In the genomic region with DNA sequence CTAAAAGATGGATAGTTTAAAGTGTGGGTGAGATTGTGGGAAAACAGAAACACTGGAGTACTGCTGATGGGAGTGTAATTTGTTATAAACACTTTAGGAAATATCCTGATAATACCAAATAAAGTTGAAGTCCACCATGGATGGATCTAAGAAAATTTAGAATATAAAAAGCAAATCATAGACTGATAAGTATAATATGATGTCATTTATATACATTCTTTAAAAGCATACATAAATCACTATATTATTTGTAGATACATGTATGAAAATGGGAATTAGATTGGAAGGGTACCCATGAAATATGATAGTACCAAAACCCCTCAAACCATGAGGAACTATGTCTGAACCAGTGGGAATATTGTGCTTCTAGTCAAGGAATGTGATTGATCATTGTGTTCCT, we compare ENCODE assay signal across 26 cellular contexts. TPM values are rescaled to one million over a fixed set of nuclear protein-coding genes. Genes with fewer than 3 reads are reported as not detected.
A peak's percentile ranks its signal among the peaks of the same experiment; 100 is the strongest.
DNase-seq lines count a peak whose midpoint lies in the region; ATAC-seq and TF ChIP-seq lines count a peak whose summit lies in the region.
"Had no signal": no experiment of that assay in that cellular context is flagged by ENCODE, and none has a peak within 500 bp of the region (broad histone marks: within the 10 kb centered on the region; RNA-seq: fewer than 3 reads in every experiment).

No MANE protein-coding gene starts in this region.

- peak overlapping the region; percentile 89 for H3K9ac ChIP-seq in mesenchymal stem cell (ENCODE audit: low read length)
- H3K9ac ChIP-seq in SK-N-SH = no peak overlapping the region
- H3K9ac ChIP-seq: BLaER1 treated with 17β-estradiol and CSF1 and Interleukin-3, amounts not matched to agents 10 nM and 100 nM; neural progenitor cell had no signal

- no peak for TF ChIP-seq CTCF in left ventricle myocardium inferior (IDR thresholded peaks at IDR 0.05; ENCODE audit: borderline replicate concordance)
- TF ChIP-seq CTCF in right atrium auricular region (IDR thresholded peaks at IDR 0.05) = no peak
- no peak for TF ChIP-seq CTCF in uterus (IDR thresholded peaks at IDR 0.05)
- TF ChIP-seq CTCF in SK-N-SH (IDR thresholded peaks at IDR 0.05) = no peak

- no peak overlapping the region for H4K91ac ChIP-seq in mesenchymal stem cell (ENCODE audit: low read length)

- H3K27ac Mint-ChIP-seq in activated T-helper 2 cell treated with anti-CD3 and anti-CD28 coated beads, Interferon-gamma antibody, Interleukin-2, Interleukin-4, amounts not matched to agents 10 μg/mL and 5 μg/mL and 100 μg/mL, durations not matched to agents 14 hours and 24 hours and 36 hours = peak overlapping the region; percentile 28
- H3K27ac Mint-ChIP-seq: activated T-helper 1 cell treated with anti-CD3 and anti-CD28 coated beads, Interleukin-12 subunit alpha, Interleukin-12 subunit beta, Interleukin-2, Interleukin-4 antibody, amounts not matched to agents 30 ng/mL and 10 ng/mL and 1 ng/mL, durations not matched to agents 14 hours and 24 hours and 36 hours; memory B cell; neural progenitor cell had no signal

- peaks cover 23% of the 10 kb centered on the region for H3K79me1 ChIP-seq in mesenchymal stem cell (replicated peaks; ENCODE audit: low read length, poor library complexity, severe bottlenecking)

- H3K27ac ChIP-seq in left ventricle myocardium inferior (replicated peaks) = peak overlapping the region; percentile 82
- H3K27ac ChIP-seq in right atrium auricular region = no peak overlapping the region
- H3K27ac ChIP-seq in mesenchymal stem cell (ENCODE audit: low read length, poor library complexity, severe bottlenecking) = no peak overlapping the region
- peak overlapping the region; percentile 74 to 88 for H3K27ac ChIP-seq in uterus
- peak overlapping the region in 1 of 2 experiments; percentile 99; a peak in 2 of 4 replicates for H3K27ac ChIP-seq in SK-N-SH (ENCODE audit: low read depth in 2 of 2, low read length in 1 of 2)
- H3K27ac ChIP-seq: BLaER1 treated with 17β-estradiol and CSF1 and Interleukin-3, amounts not matched to agents 10 nM and 100 nM; neural progenitor cell; SK-N-MC had no signal

- peaks cover 80% of the 10 kb centered on the region for H3K4me1 ChIP-seq in left ventricle myocardium inferior
- H3K4me1 ChIP-seq in right atrium auricular region = peaks cover 0 to 32% of the 10 kb centered on the region in 2 donors
- peaks cover 2% of the 10 kb centered on the region for H3K4me1 ChIP-seq in mesenchymal stem cell (ENCODE audit: control insufficient read depth, insufficient read depth, low read depth, low read length)
- H3K4me1 ChIP-seq in uterus = peaks cover 6% of the 10 kb centered on the region in 2 donors
- H3K4me1 ChIP-seq in SK-N-SH (ENCODE audit: control insufficient read depth in 1 of 2, insufficient read depth in 2 of 2, low read depth in 1 of 2, low read length in 1 of 2) = no peaks in the 10 kb centered on the region; a peak in 2 of 4 replicates
- H3K4me1 ChIP-seq: breast epithelium, neural progenitor cell had no signal

- H3K4me2 ChIP-seq in mesenchymal stem cell (ENCODE audit: low read length, poor library complexity, severe bottlenecking) (no peak overlapping the region), SK-N-SH (no peak overlapping the region)
- H3K4me2 ChIP-seq: BLaER1 treated with 17β-estradiol and CSF1 and Interleukin-3, amounts not matched to agents 10 nM and 100 nM; neural progenitor cell had no signal

- no peak for DNase-seq in left ventricle myocardium inferior
- DNase-seq in right atrium auricular region (ENCODE audit: low spot score) = no peak
- DNase-seq in activated T-helper 2 cell treated with anti-CD3 and anti-CD28 coated beads, Interferon-gamma antibody, Interleukin-2, Interleukin-4, amounts not matched to agents 10 μg/mL and 5 μg/mL and 100 μg/mL, durations not matched to agents 14 hours and 24 hours and 36 hours (ENCODE audit: low spot score) = no peak
- DNase-seq in mesenchymal stem cell = no peak
- DNase-seq in uterus = no peak
- DNase-seq in iPS-NIHi11 (ENCODE audit: low spot score) = no peak
- DNase-seq in SK-N-SH = no peak
- DNase-seq: activated naive CD4-positive, alpha-beta T cell treated with anti-CD3 and anti-CD28 coated beads, Interleukin-2, amount 50 U/mL, for 16 hours; amniotic stem cell; HCEC 1CT; Kasumi-1; left cardiac atrium; NCI-H446 treated with DMSO at 0.1 percent for 48 hours; NCI-H82; stomach; T-helper 2 cell; trophoblast cell had no signal

- intact Hi-C loops in left ventricle myocardium inferior (cut with micrococcal nuclease) = no loop called here
- intact Hi-C loops in activated T-helper 2 cell treated with anti-CD3 and anti-CD28 coated beads, Interferon-gamma antibody, Interleukin-2, Interleukin-4, amounts not matched to agents 10 μg/mL and 5 μg/mL and 100 μg/mL, durations not matched to agents 14 hours and 24 hours and 36 hours (cut with micrococcal nuclease) = loop anchor here (2.0 kb wide), 4 partner anchors 33 to 119 kb away; no protein-coding TSS in a partner anchor
- intact Hi-C loops in uterus (cut with DNase I; ENCODE audit: low total_unique reads) = no loop called here

- H2AFZ ChIP-seq in mesenchymal stem cell (ENCODE audit: low read depth, low read length) (no peak overlapping the region), SK-N-SH (ENCODE audit: low read depth) (no peak overlapping the region)
- H2AFZ ChIP-seq: neural progenitor cell had no signal

- H3K9me2 ChIP-seq in SK-N-SH = no peaks in the 10 kb centered on the region

- peaks cover 70% of the 10 kb centered on the region for H3K36me3 Mint-ChIP-seq in activated T-helper 2 cell treated with anti-CD3 and anti-CD28 coated beads, Interferon-gamma antibody, Interleukin-2, Interleukin-4, amounts not matched to agents 10 μg/mL and 5 μg/mL and 100 μg/mL, durations not matched to agents 14 hours and 24 hours and 36 hours (ENCODE audit: low read depth)

- no peak overlapping the region for H3K23ac ChIP-seq in mesenchymal stem cell (ENCODE audit: low read length in 2 of 2)

- H3K36me3 ChIP-seq in left ventricle myocardium inferior (peaks cover 85% of the 10 kb centered on the region), right atrium auricular region (peaks cover 50% of the 10 kb centered on the region), mesenchymal stem cell (ENCODE audit: control insufficient read depth in 1 of 2, insufficient read depth in 2 of 2, low read depth in 1 of 2, low read length in 2 of 2) (peaks cover 21 to 82% of the 10 kb centered on the region in 2 experiments), uterus (no peaks in the 10 kb centered on the region), SK-N-SH (replicated peaks in 1 of 2; ENCODE audit: control insufficient read depth in 1 of 2, insufficient read depth in 2 of 2, low read length in 1 of 2) (peaks cover 54 to 62% of the 10 kb centered on the region in 2 experiments)

- H4K8ac ChIP-seq in mesenchymal stem cell (ENCODE audit: low read length) = no peak overlapping the region

- no peak overlapping the region for H3K4me3 Mint-ChIP-seq in activated T-helper 2 cell treated with anti-CD3 and anti-CD28 coated beads, Interferon-gamma antibody, Interleukin-2, Interleukin-4, amounts not matched to agents 10 μg/mL and 5 μg/mL and 100 μg/mL, durations not matched to agents 14 hours and 24 hours and 36 hours (ENCODE audit: low read depth)
- H3K4me3 Mint-ChIP-seq: activated T-helper 1 cell treated with anti-CD3 and anti-CD28 coated beads, Interleukin-12 subunit alpha, Interleukin-12 subunit beta, Interleukin-2, Interleukin-4 antibody, amounts not matched to agents 30 ng/mL and 10 ng/mL and 1 ng/mL, durations not matched to agents 14 hours and 24 hours and 36 hours; memory B cell; neural progenitor cell had no signal

- H2BK15ac ChIP-seq in mesenchymal stem cell (ENCODE audit: low read depth, poor library complexity, severe bottlenecking) = no peak overlapping the region

- CTCF ChIA-PET in SK-N-SH (lab: Yijun Ruan, JAX) = interaction anchor here (0.6 to 1.4 kb wide), 3 partner anchors 73 to 713 kb away, joined by 3 read pairs; no protein-coding TSS in a partner anchor

- TF ChIP-seq RAD21 in SK-N-SH (IDR thresholded peaks at IDR 0.05; ENCODE audit: low read length) = no peak

- no peaks in the 10 kb centered on the region for H3K27me3 ChIP-seq in left ventricle myocardium inferior (ENCODE audit: low read depth)
- H3K27me3 ChIP-seq in right atrium auricular region = no peaks in the 10 kb centered on the region
- H3K27me3 ChIP-seq in mesenchymal stem cell (ENCODE audit: control insufficient read depth in 1 of 2, insufficient read depth in 1 of 2, low read length in 2 of 2) = no peaks in the 10 kb centered on the region
- H3K27me3 ChIP-seq in uterus = no peaks in the 10 kb centered on the region
- no peaks in the 10 kb centered on the region for H3K27me3 ChIP-seq in SK-N-SH (ENCODE audit: insufficient read depth)
- H3K27me3 ChIP-seq: BLaER1 treated with 17β-estradiol and CSF1 and Interleukin-3, amounts not matched to agents 10 nM and 100 nM; breast epithelium; neural progenitor cell; stomach had no signal

- ATAC-seq in HG02678 (IDR thresholded peaks at IDR 0.05; ENCODE audit: unreplicated experiment) = no peak
- ATAC-seq: left cardiac atrium had no signal

- H3K4me3 ChIP-seq in left ventricle myocardium inferior (peak overlapping the region; percentile 33), right atrium auricular region (no peak overlapping the region), mesenchymal stem cell (ENCODE audit: insufficient read depth in 1 of 2, low read depth in 1 of 2, low read length in 2 of 2) (no peak overlapping the region), uterus (no peak overlapping the region), SK-N-SH (ENCODE audit: low read depth in 2 of 2, low read length in 1 of 2) (no peak overlapping the region)
- H3K4me3 ChIP-seq: BLaER1 treated with 17β-estradiol and CSF1 and Interleukin-3, amounts not matched to agents 10 nM and 100 nM; breast epithelium; neural progenitor cell; SK-N-MC; stomach had no signal

- no peak overlapping the region for H2BK5ac ChIP-seq in mesenchymal stem cell (ENCODE audit: low read depth, low read length, poor library complexity, severe bottlenecking)

- POLR2A ChIA-PET in SK-N-SH (lab: Yijun Ruan, JAX) = no interaction called here

- peaks cover 59% of the 10 kb centered on the region for H3K79me2 ChIP-seq in SK-N-SH (ENCODE audit: insufficient read depth)

- H3K27me3 Mint-ChIP-seq in activated T-helper 2 cell treated with anti-CD3 and anti-CD28 coated beads, Interferon-gamma antibody, Interleukin-2, Interleukin-4, amounts not matched to agents 10 μg/mL and 5 μg/mL and 100 μg/mL, durations not matched to agents 14 hours and 24 hours and 36 hours (ENCODE audit: low read depth) = no peaks in the 10 kb centered on the region
- H3K27me3 Mint-ChIP-seq: memory B cell had no signal

- peaks cover 40% of the 10 kb centered on the region for H3K4me1 Mint-ChIP-seq in activated T-helper 2 cell treated with anti-CD3 and anti-CD28 coated beads, Interferon-gamma antibody, Interleukin-2, Interleukin-4, amounts not matched to agents 10 μg/mL and 5 μg/mL and 100 μg/mL, durations not matched to agents 14 hours and 24 hours and 36 hours (ENCODE audit: low read depth)
- H3K4me1 Mint-ChIP-seq: neural progenitor cell had no signal

- H3K14ac ChIP-seq in mesenchymal stem cell (ENCODE audit: low read length in 2 of 2) = no peak overlapping the region

- TF ChIP-seq EP300 in SK-N-SH (IDR thresholded peaks at IDR 0.05; ENCODE audit: borderline replicate concordance in 1 of 2, low read depth in 1 of 2, low read length in 1 of 2) = no peak

- H3K18ac ChIP-seq in mesenchymal stem cell (ENCODE audit: low read depth in 1 of 2, low read length in 2 of 2) = no peak overlapping the region

- peaks cover 28% of the 10 kb centered on the region for H3F3A ChIP-seq in SK-N-SH (replicated peaks; ENCODE audit: insufficient read depth)

- no peaks in the 10 kb centered on the region for H3K9me3 Mint-ChIP-seq in activated T-helper 2 cell treated with anti-CD3 and anti-CD28 coated beads, Interferon-gamma antibody, Interleukin-2, Interleukin-4, amounts not matched to agents 10 μg/mL and 5 μg/mL and 100 μg/mL, durations not matched to agents 14 hours and 24 hours and 36 hours
- H3K9me3 Mint-ChIP-seq: activated T-helper 1 cell treated with anti-CD3 and anti-CD28 coated beads, Interleukin-12 subunit alpha, Interleukin-12 subunit beta, Interleukin-2, Interleukin-4 antibody, amounts not matched to agents 30 ng/mL and 10 ng/mL and 1 ng/mL, durations not matched to agents 14 hours and 24 hours and 36 hours; memory B cell; neural progenitor cell had no signal

- H3K4ac ChIP-seq in mesenchymal stem cell (ENCODE audit: low read depth in 1 of 2, low read length in 2 of 2) = no peak overlapping the region

- no peak overlapping the region for H2BK12ac ChIP-seq in mesenchymal stem cell (ENCODE audit: low read length in 2 of 2)

- H2BK120ac ChIP-seq in mesenchymal stem cell (ENCODE audit: low read depth, low read length) = no peak overlapping the region

- H4K20me1 ChIP-seq in SK-N-SH (ENCODE audit: insufficient read depth) = 0 out of 2 replicates have a peak, but pooled peaks cover 4% of the 10 kb centered on the region

- TF ChIP-seq POLR2A in uterus (IDR thresholded peaks at IDR 0.05) = no peak

- H3K9me3 ChIP-seq in left ventricle myocardium inferior (replicated peaks) (no peaks in the 10 kb centered on the region), right atrium auricular region (no peaks in the 10 kb centered on the region), mesenchymal stem cell (ENCODE audit: control insufficient read depth, low read length) (no peaks in the 10 kb centered on the region), uterus (no peaks in the 10 kb centered on the region), SK-N-SH (no peaks in the 10 kb centered on the region)
- H3K9me3 ChIP-seq: BLaER1 treated with 17β-estradiol and CSF1 and Interleukin-3, amounts not matched to agents 10 nM and 100 nM; breast epithelium; stomach had no signal

- no peak overlapping the region for H2AK5ac ChIP-seq in mesenchymal stem cell (ENCODE audit: low read length, severe bottlenecking)

RNA-seq across cellular contexts. Expression of a gene that starts 7.9 kb away (rescaled TPM):
- total RNA-seq in left ventricle myocardium inferior (33.8 TPM), right atrium auricular region (10 to 100 TPM; 23.8 to 43.2 TPM), uterus (10 to 100 TPM; 17.9 to 79.1 (median 56.2) TPM)
- 48.2 TPM in 2 replicates for total RNA-seq in activated T-helper 2 cell treated with anti-CD3 and anti-CD28 coated beads, Interferon-gamma antibody, Interleukin-2, Interleukin-4, amounts not matched to agents 10 μg/mL and 5 μg/mL and 100 μg/mL, durations not matched to agents 14 hours and 24 hours and 36 hours
- polyA plus RNA-seq in mesenchymal stem cell (2013, experiment 1 of 2) = 49.7 TPM
- polyA plus RNA-seq in mesenchymal stem cell (2013, experiment 2 of 2) = 51.8 TPM
- polyA plus RNA-seq in SK-N-SH (2012; rRNA removed) = 13.7 and 15.4 TPM in 2 replicates
- 20.1 and 25.0 TPM in 2 replicates for polyA plus RNA-seq in SK-N-SH (2012; cell fraction: cytosol; rRNA removed)
- 6.2 and 10.8 TPM in 2 replicates for polyA plus RNA-seq in SK-N-SH (2012; cell fraction: nucleus; rRNA removed)

RNA-seq across cellular contexts. Expression of a gene that starts 18.2 kb away (rescaled TPM):
- not detected for total RNA-seq in left ventricle myocardium inferior
- total RNA-seq in right atrium auricular region = not detected
- not detected in 2 replicates for total RNA-seq in activated T-helper 2 cell treated with anti-CD3 and anti-CD28 coated beads, Interferon-gamma antibody, Interleukin-2, Interleukin-4, amounts not matched to agents 10 μg/mL and 5 μg/mL and 100 μg/mL, durations not matched to agents 14 hours and 24 hours and 36 hours
- not detected for polyA plus RNA-seq in mesenchymal stem cell (2013, experiment 1 of 2)
- polyA plus RNA-seq in mesenchymal stem cell (2013, experiment 2 of 2) = not detected
- total RNA-seq in uterus = not detected
- 0.19 TPM in 1 of 2 replicates, not detected in the other for polyA plus RNA-seq in SK-N-SH (2012; rRNA removed)
- polyA plus RNA-seq in SK-N-SH (2012; cell fraction: cytosol; rRNA removed) = not detected in 2 replicates
- polyA plus RNA-seq in SK-N-SH (2012; cell fraction: nucleus; rRNA removed) = not detected in 2 replicates
- total RNA-seq: activated T-helper 1 cell treated with anti-CD3 and anti-CD28 coated beads, Interleukin-12 subunit alpha, Interleukin-12 subunit beta, Interleukin-2, Interleukin-4 antibody, amounts not matched to agents 30 ng/mL and 10 ng/mL and 1 ng/mL, durations not matched to agents 14 hours and 24 hours and 36 hours; breast epithelium; left cardiac atrium; posterior vena cava; stomach had no signal
- polyA plus RNA-seq: AG04450, stomach had no signal

RNA-seq across cellular contexts. Expression of a gene that starts 51.2 kb away (rescaled TPM):
- total RNA-seq in left ventricle myocardium inferior = 0.27 TPM
- 1 to 10 TPM in 1 of 2 donors, under 1 TPM in 1; 0.59 to 1.2 TPM for total RNA-seq in right atrium auricular region
- 18.7 and 18.9 TPM in 2 replicates for total RNA-seq in activated T-helper 2 cell treated with anti-CD3 and anti-CD28 coated beads, Interferon-gamma antibody, Interleukin-2, Interleukin-4, amounts not matched to agents 10 μg/mL and 5 μg/mL and 100 μg/mL, durations not matched to agents 14 hours and 24 hours and 36 hours
- 1.1 TPM for polyA plus RNA-seq in mesenchymal stem cell (2013, experiment 1 of 2)
- polyA plus RNA-seq in mesenchymal stem cell (2013, experiment 2 of 2) = 1.2 TPM
- total RNA-seq in uterus = 10 to 100 TPM in 1 of 4 donors, 1 to 10 TPM in 3; 2.0 to 27.0 (median 4.8) TPM
- 0.63 and 0.94 TPM in 2 replicates for polyA plus RNA-seq in SK-N-SH (2012; rRNA removed)
- polyA plus RNA-seq in SK-N-SH (2012; cell fraction: cytosol; rRNA removed) = 0.44 and 0.56 TPM in 2 replicates
- polyA plus RNA-seq in SK-N-SH (2012; cell fraction: nucleus; rRNA removed) = 1.2 and 1.4 TPM in 2 replicates

Comparison
In these comparisons a context has a peak if more than half of its experiments do, and no peak if none do; other contexts are left out.
1. H3K27ac ChIP-seq: peak in left ventricle myocardium inferior (single experiment) and uterus (2 of 2); none in right atrium auricular region (0 of 2) and mesenchymal stem cell (single experiment).